Comparison of ENCODE assay signal across 13 cellular contexts in the genomic region with DNA sequence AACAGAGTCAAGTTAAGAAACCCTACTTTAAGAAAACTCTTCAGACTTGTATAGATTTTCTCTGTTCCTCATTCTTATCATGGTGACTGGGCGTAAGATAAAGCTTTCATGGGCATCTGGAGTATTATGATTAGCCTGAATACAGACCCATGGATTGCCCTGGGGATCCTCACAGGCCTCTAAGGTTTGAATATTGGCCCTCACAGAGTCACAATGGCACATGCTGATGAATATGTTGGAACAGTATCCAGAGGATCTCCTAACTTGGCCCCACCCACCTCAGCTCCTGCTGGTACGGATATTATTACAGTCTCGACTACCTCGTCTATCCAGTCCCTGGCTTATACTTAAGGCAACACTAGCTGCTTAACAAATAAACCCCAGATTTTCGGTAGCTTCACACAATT. TPM values are rescaled to one million over a fixed set of nuclear protein-coding genes. Genes with fewer than 3 reads are reported as not detected.
A peak's percentile ranks its signal among the peaks of the same experiment; 100 is the strongest.
DNase-seq lines count a peak whose midpoint lies in the region; ATAC-seq and TF ChIP-seq lines count a peak whose summit lies in the region.
"Had no signal": no experiment of that assay in that cellular context is flagged by ENCODE, and none has a peak within 500 bp of the region (broad histone marks: within the 10 kb centered on the region; RNA-seq: fewer than 3 reads in every experiment).

No MANE protein-coding gene starts in this region.

- no peaks in the 10 kb centered on the region for H3K9me3 ChIP-seq in HEK293 (ENCODE audit: control insufficient read depth, insufficient read depth, low read depth, low read length)
- H3K9me3 ChIP-seq in naive thymus-derived CD4-positive, alpha-beta T cell (ENCODE audit: control insufficient read depth in 2 of 3, low read length in 3 of 3), result no peaks in the 10 kb centered on the region
- H3K9me3 ChIP-seq: BLaER1 treated with 17β-estradiol and CSF1 and Interleukin-3, amounts not matched to agents 10 nM and 100 nM; stomach had no signal

- H3K36me3 Mint-ChIP-seq in naive thymus-derived CD4-positive, alpha-beta T cell, result peaks cover 0 to 26% (median 0%) of the 10 kb centered on the region in 5 donors
- peaks cover 43% of the 10 kb centered on the region for H3K36me3 Mint-ChIP-seq in activated CD4-positive, alpha-beta memory T cell treated with anti-CD3 and anti-CD28 coated beads, Interleukin-2, amount 10 ng/mL, durations not matched to agents 7 days and 5 days (ENCODE audit: low read depth)

- no peak overlapping the region for H3K27ac ChIP-seq in HEK293 (ENCODE audit: extremely low read depth, low read depth, low read length)
- no peak overlapping the region for H3K27ac ChIP-seq in naive thymus-derived CD4-positive, alpha-beta T cell (ENCODE audit: low read depth, low read length)
- H3K27ac ChIP-seq: BLaER1 treated with 17β-estradiol and CSF1 and Interleukin-3, amounts not matched to agents 10 nM and 100 nM; dorsolateral prefrontal cortex; stomach had no signal

- POLR2A ChIA-PET in HEK293 (lab: Yijun Ruan, JAX), result interaction anchor here (1.8 kb wide), 1 partner anchor 8 kb away, joined by 7 read pairs; a partner anchor contains a TSS
- POLR2A ChIA-PET in naive thymus-derived CD4-positive, alpha-beta T cell (lab: Charles Lee), result interaction anchor here (0.7 to 1.6 kb wide), 2 partner anchors 8 to 205 kb away, joined by 3 to 4 read pairs; a partner anchor contains a TSS
- POLR2A ChIA-PET in activated CD4-positive, alpha-beta memory T cell treated with anti-CD3 and anti-CD28 coated beads, Interleukin-2, amount 10 ng/mL, durations not matched to agents 7 days and 5 days (lab: Charles Lee), result interaction anchor here (1.6 kb wide), 1 partner anchor 8 kb away, joined by 7 read pairs; a partner anchor contains a TSS

- CTCF ChIA-PET in HEK293 (lab: Yijun Ruan, JAX), result interaction anchor here (1.7 kb wide), 1 partner anchor 35 kb away, joined by 6 read pairs; no protein-coding TSS in a partner anchor
- CTCF ChIA-PET in naive thymus-derived CD4-positive, alpha-beta T cell (lab: Charles Lee), result no interaction called here
- CTCF ChIA-PET in activated CD4-positive, alpha-beta memory T cell treated with anti-CD3 and anti-CD28 coated beads, Interleukin-2, amount 10 ng/mL, durations not matched to agents 7 days and 5 days (lab: Charles Lee), result no interaction called here

- peak overlapping the region in 7 of 10 donors; percentile 2 to 71 (median 28) for H3K4me3 Mint-ChIP-seq in naive thymus-derived CD4-positive, alpha-beta T cell
- H3K4me3 Mint-ChIP-seq in activated CD4-positive, alpha-beta memory T cell treated with anti-CD3 and anti-CD28 coated beads, Interleukin-2, amount 10 ng/mL, durations not matched to agents 7 days and 5 days, result no peak overlapping the region
- H3K4me3 Mint-ChIP-seq: memory B cell had no signal

- peak; percentile 81 for ATAC-seq in GM18868 (IDR thresholded peaks at IDR 0.05; ENCODE audit: unreplicated experiment)
- peak; percentile 28 for ATAC-seq in naive thymus-derived CD4-positive, alpha-beta T cell
- ATAC-seq in GM18873 (IDR thresholded peaks at IDR 0.05; ENCODE audit: low FRiP score, unreplicated experiment), result no peak

- no peak overlapping the region for H3K4me3 ChIP-seq in HEK293 (ENCODE audit: low read depth, low read length)
- H3K4me3 ChIP-seq in naive thymus-derived CD4-positive, alpha-beta T cell (ENCODE audit: low read length), result no peak overlapping the region
- H3K4me3 ChIP-seq: BLaER1 treated with 17β-estradiol and CSF1 and Interleukin-3, amounts not matched to agents 10 nM and 100 nM; dorsolateral prefrontal cortex; stomach had no signal

- H3K27me3 Mint-ChIP-seq in naive thymus-derived CD4-positive, alpha-beta T cell, result no peaks in the 10 kb centered on the region
- H3K27me3 Mint-ChIP-seq in activated CD4-positive, alpha-beta memory T cell treated with anti-CD3 and anti-CD28 coated beads, Interleukin-2, amount 10 ng/mL, durations not matched to agents 7 days and 5 days, result no peaks in the 10 kb centered on the region
- H3K27me3 Mint-ChIP-seq: memory B cell had no signal

- intact Hi-C loops in naive thymus-derived CD4-positive, alpha-beta T cell (cut with micrococcal nuclease), result loop anchor here in 1 of 2 donors (5.0 to 10.0 kb wide), 3 partner anchors 134 to 1217 kb away; a partner anchor contains a TSS

- DNase-seq in MV-4-11 (lab: John Stamatoyannopoulos, UW), result peak; percentile 57
- DNase-seq in naive thymus-derived CD4-positive, alpha-beta T cell, result no peak
- no peak for DNase-seq in SW 1271 (lab: John Stamatoyannopoulos, UW)
- no peak for DNase-seq in activated CD4-positive, alpha-beta memory T cell treated with anti-CD3 and anti-CD28 coated beads, Interleukin-2, amount 10 ng/mL, durations not matched to agents 7 days and 5 days
- DNase-seq: dorsolateral prefrontal cortex, NCI-H2107, occipital lobe, stomach had no signal

- peak overlapping the region in 2 of 9 donors; percentile 42 to 64 for H3K27ac Mint-ChIP-seq in naive thymus-derived CD4-positive, alpha-beta T cell
- no peak overlapping the region for H3K27ac Mint-ChIP-seq in activated CD4-positive, alpha-beta memory T cell treated with anti-CD3 and anti-CD28 coated beads, Interleukin-2, amount 10 ng/mL, durations not matched to agents 7 days and 5 days
- H3K27ac Mint-ChIP-seq: memory B cell had no signal

- peaks cover 65 to 99% (median 92%) of the 10 kb centered on the region in 7 donors for H3K4me1 Mint-ChIP-seq in naive thymus-derived CD4-positive, alpha-beta T cell
- peaks cover 61% of the 10 kb centered on the region for H3K4me1 Mint-ChIP-seq in activated CD4-positive, alpha-beta memory T cell treated with anti-CD3 and anti-CD28 coated beads, Interleukin-2, amount 10 ng/mL, durations not matched to agents 7 days and 5 days

- no peaks in the 10 kb centered on the region for H3K27me3 ChIP-seq in naive thymus-derived CD4-positive, alpha-beta T cell (ENCODE audit: control insufficient read depth in 2 of 2, insufficient read depth in 2 of 2, low read length in 2 of 2)
- H3K27me3 ChIP-seq: BLaER1 treated with 17β-estradiol and CSF1 and Interleukin-3, amounts not matched to agents 10 nM and 100 nM; dorsolateral prefrontal cortex; stomach had no signal

- peaks cover 24% of the 10 kb centered on the region for H3K4me1 ChIP-seq in HEK293 (ENCODE audit: control insufficient read depth, insufficient read depth, low read length)
- H3K4me1 ChIP-seq in naive thymus-derived CD4-positive, alpha-beta T cell (ENCODE audit: control insufficient read depth in 2 of 2, insufficient read depth in 2 of 2, low read length in 2 of 2), result peaks cover 22 to 59% of the 10 kb centered on the region in 2 donors

- H3K36me3 ChIP-seq in HEK293 (ENCODE audit: control insufficient read depth in 2 of 2, insufficient read depth in 1 of 2, low read length in 2 of 2), result no peaks in the 10 kb centered on the region
- H3K36me3 ChIP-seq in naive thymus-derived CD4-positive, alpha-beta T cell (ENCODE audit: control insufficient read depth in 2 of 3, insufficient read depth in 3 of 3, low read length in 3 of 3), result no peaks in the 10 kb centered on the region
- H3K36me3 ChIP-seq: stomach had no signal

- TF ChIP-seq CTCF in HEK293 (tag by site-specific recombination; IDR thresholded peaks at IDR 0.05), result no peak

- peaks cover 0 to 1% (median 0%) of the 10 kb centered on the region in 11 donors for H3K9me3 Mint-ChIP-seq in naive thymus-derived CD4-positive, alpha-beta T cell
- H3K9me3 Mint-ChIP-seq in activated CD4-positive, alpha-beta memory T cell treated with anti-CD3 and anti-CD28 coated beads, Interleukin-2, amount 10 ng/mL, durations not matched to agents 7 days and 5 days, result no peaks in the 10 kb centered on the region
- H3K9me3 Mint-ChIP-seq: memory B cell had no signal

TF ChIP-seq in HEK293, 187 proteins besides CTCF, POLR2A, EP300 and RAD21 (continues in another document):
- TF ChIP-seq, protein P1, sequence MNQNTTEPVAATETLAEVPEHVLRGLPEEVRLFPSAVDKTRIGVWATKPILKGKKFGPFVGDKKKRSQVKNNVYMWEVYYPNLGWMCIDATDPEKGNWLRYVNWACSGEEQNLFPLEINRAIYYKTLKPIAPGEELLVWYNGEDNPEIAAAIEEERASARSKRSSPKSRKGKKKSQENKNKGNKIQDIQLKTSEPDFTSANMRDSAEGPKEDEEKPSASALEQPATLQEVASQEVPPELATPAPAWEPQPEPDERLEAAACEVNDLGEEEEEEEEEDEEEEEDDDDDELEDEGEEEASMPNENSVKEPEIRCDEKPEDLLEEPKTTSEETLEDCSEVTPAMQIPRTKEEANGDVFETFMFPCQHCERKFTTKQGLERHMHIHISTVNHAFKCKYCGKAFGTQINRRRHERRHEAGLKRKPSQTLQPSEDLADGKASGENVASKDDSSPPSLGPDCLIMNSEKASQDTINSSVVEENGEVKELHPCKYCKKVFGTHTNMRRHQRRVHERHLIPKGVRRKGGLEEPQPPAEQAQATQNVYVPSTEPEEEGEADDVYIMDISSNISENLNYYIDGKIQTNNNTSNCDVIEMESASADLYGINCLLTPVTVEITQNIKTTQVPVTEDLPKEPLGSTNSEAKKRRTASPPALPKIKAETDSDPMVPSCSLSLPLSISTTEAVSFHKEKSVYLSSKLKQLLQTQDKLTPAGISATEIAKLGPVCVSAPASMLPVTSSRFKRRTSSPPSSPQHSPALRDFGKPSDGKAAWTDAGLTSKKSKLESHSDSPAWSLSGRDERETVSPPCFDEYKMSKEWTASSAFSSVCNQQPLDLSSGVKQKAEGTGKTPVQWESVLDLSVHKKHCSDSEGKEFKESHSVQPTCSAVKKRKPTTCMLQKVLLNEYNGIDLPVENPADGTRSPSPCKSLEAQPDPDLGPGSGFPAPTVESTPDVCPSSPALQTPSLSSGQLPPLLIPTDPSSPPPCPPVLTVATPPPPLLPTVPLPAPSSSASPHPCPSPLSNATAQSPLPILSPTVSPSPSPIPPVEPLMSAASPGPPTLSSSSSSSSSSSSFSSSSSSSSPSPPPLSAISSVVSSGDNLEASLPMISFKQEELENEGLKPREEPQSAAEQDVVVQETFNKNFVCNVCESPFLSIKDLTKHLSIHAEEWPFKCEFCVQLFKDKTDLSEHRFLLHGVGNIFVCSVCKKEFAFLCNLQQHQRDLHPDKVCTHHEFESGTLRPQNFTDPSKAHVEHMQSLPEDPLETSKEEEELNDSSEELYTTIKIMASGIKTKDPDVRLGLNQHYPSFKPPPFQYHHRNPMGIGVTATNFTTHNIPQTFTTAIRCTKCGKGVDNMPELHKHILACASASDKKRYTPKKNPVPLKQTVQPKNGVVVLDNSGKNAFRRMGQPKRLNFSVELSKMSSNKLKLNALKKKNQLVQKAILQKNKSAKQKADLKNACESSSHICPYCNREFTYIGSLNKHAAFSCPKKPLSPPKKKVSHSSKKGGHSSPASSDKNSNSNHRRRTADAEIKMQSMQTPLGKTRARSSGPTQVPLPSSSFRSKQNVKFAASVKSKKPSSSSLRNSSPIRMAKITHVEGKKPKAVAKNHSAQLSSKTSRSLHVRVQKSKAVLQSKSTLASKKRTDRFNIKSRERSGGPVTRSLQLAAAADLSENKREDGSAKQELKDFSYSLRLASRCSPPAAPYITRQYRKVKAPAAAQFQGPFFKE (tag by site-specific recombination; IDR thresholded peaks at IDR 0.05; ENCODE audit: borderline replicate concordance), result no peak
- TF ChIP-seq IKZF3 (tag by site-specific recombination; IDR thresholded peaks at IDR 0.05), result no peak

RNA-seq across cellular contexts. Expression of a gene that starts 8.1 kb away (rescaled TPM):
- total RNA-seq in naive thymus-derived CD4-positive, alpha-beta T cell, result 100 to 1,000 TPM; 113 to 146 (median 119) TPM
- 100 to 1,000 TPM; 140 to 157 TPM for polyA plus RNA-seq in naive thymus-derived CD4-positive, alpha-beta T cell
- 100 to 1,000 TPM; 113 to 121 TPM for total RNA-seq in activated CD4-positive, alpha-beta memory T cell treated with anti-CD3 and anti-CD28 coated beads, Interleukin-2, amount 10 ng/mL, durations not matched to agents 7 days and 5 days
